In the genomic region with DNA sequence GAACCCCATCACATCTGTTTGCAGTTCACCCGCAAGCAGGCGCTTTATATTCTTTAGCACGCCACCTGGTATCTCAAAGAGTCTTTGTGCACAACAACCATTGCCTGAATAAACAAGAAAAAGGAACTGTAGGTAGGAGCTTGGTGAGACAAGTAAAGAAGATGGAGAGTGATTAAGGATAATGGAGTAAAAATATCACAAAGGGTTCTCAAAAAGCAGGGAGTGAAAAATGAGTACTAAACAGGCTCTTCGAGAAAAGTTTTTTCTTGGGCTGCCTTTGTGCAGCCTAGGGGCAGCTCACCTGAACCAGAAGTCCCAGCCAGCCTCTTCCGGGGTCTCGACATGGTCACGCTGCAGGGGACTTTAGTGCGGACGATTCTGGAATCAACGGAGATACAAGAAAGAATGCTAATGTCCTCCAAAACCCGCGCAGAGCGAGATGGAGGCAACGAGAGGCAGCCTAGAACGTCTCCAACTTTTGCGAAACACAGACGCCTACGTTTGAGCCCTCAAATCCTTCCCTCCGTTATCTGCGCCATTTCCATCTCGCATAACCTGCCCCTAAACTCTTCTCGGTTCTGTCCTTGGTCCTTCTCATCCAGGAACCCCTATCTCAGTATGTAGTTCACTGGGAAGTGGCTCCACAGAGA, we compare ENCODE assay signal across 8 cellular contexts. TPM values are rescaled to one million over a fixed set of nuclear protein-coding genes. Genes with fewer than 3 reads are reported as not detected.
DNase-seq lines count a peak whose midpoint lies in the region; ATAC-seq and TF ChIP-seq lines count a peak whose summit lies in the region.

No MANE protein-coding gene starts in this region.

- H3K9me3 Mint-ChIP-seq in activated CD8-positive, alpha-beta T cell treated with anti-CD3 and anti-CD28 coated beads, Interleukin-2, amount 10 ng/mL, durations not matched to agents 7 days and 5 days (ENCODE audit: insufficient read depth), result no peaks in the 10 kb centered on the region
- no peaks in the 10 kb centered on the region for H3K9me3 Mint-ChIP-seq in osteocyte (ENCODE audit: unreplicated experiment)

- peak overlapping the region; percentile 86 for H3K4me3 Mint-ChIP-seq in activated CD8-positive, alpha-beta T cell treated with anti-CD3 and anti-CD28 coated beads, Interleukin-2, amount 10 ng/mL, durations not matched to agents 7 days and 5 days
- H3K4me3 Mint-ChIP-seq in osteocyte (ENCODE audit: unreplicated experiment), result peak overlapping the region; percentile 86

- H3K14ac ChIP-seq in IMR-90 (replicated peaks; ENCODE audit: low read depth, low read length), result peak overlapping the region; percentile 57

- H3K4me1 Mint-ChIP-seq in activated CD8-positive, alpha-beta T cell treated with anti-CD3 and anti-CD28 coated beads, Interleukin-2, amount 10 ng/mL, durations not matched to agents 7 days and 5 days (ENCODE audit: low read depth), result peaks cover 32% of the 10 kb centered on the region
- peaks cover 20% of the 10 kb centered on the region for H3K4me1 Mint-ChIP-seq in osteocyte (ENCODE audit: unreplicated experiment)

- no peaks in the 10 kb centered on the region; the same call in 1 of the 2 replicates for H3K9me1 ChIP-seq in IMR-90 (ENCODE audit: insufficient read depth, low read length)

- TF ChIP-seq CTCF in DOHH2 (IDR thresholded peaks at IDR 0.05; ENCODE audit: low read depth, low read length, poor library complexity, severe bottlenecking), result no peak
- no peak for TF ChIP-seq CTCF in IMR-90 (conservative IDR thresholded peaks at IDR 0.05; ENCODE audit: low read depth, low read length)
- TF ChIP-seq CTCF in fibroblast of the aortic adventitia (IDR thresholded peaks at IDR 0.05; ENCODE audit: insufficient read depth, low read length), result no peak
- TF ChIP-seq CTCF in osteocyte (IDR thresholded peaks at IDR 0.05), result no peak

- no peak overlapping the region for H2BK15ac ChIP-seq in IMR-90 (ENCODE audit: low read depth, low read length)

- peak overlapping the region; percentile 96 for H2AFZ ChIP-seq in IMR-90 (replicated peaks; ENCODE audit: low read length, poor library complexity)

- H3K4ac ChIP-seq in IMR-90 (ENCODE audit: low read depth, low read length), result peak overlapping the region; percentile 44

- H3K79me2 ChIP-seq in DOHH2 (ENCODE audit: control insufficient read depth, low read length), result peaks cover 19% of the 10 kb centered on the region

- H2BK20ac ChIP-seq in IMR-90 (ENCODE audit: low read depth, low read length), result no peak overlapping the region

- H3K23ac ChIP-seq in IMR-90 (ENCODE audit: low read depth, low read length), result peak overlapping the region; percentile 86

- no peak overlapping the region for H3K27ac ChIP-seq in DOHH2 (ENCODE audit: low read depth, low read length)
- H3K27ac ChIP-seq in IMR-90 (ENCODE audit: insufficient read depth, low read length), result peak overlapping the region; percentile 41

- H4K91ac ChIP-seq in IMR-90 (ENCODE audit: insufficient read depth, low read depth, low read length), result peak overlapping the region; percentile 2; the same call in 1 of the 2 replicates

- H3K9me2 ChIP-seq in DOHH2 (replicated peaks; ENCODE audit: control insufficient read depth, low read length), result no peaks in the 10 kb centered on the region

- no peak overlapping the region for H2AK5ac ChIP-seq in IMR-90 (ENCODE audit: low read depth, low read length)

- POLR2A ChIA-PET in IMR-90 (lab: Charles Lee; ENCODE audit: unreplicated experiment), result no interaction called here
- POLR2A ChIA-PET in activated CD8-positive, alpha-beta T cell treated with anti-CD3 and anti-CD28 coated beads, Interleukin-2, amount 10 ng/mL, durations not matched to agents 7 days and 5 days (lab: Charles Lee), result interaction anchor here (1.5 to 6.6 kb wide), 3 partner anchors 9 to 28 kb away, joined by 4 to 50 read pairs (median 14); a partner anchor contains a TSS

- H3K36me3 ChIP-seq in DOHH2 (ENCODE audit: control insufficient read depth, low read length) (peaks cover 39% of the 10 kb centered on the region), IMR-90 (ENCODE audit: control insufficient read depth, insufficient read depth, low read length) (peaks cover 20% of the 10 kb centered on the region)

- BruUV-seq in IMR-90 (replicated peaks; lab: Mats Ljungman, UMichigan), result no TSS peak

- in situ Hi-C loops in IMR-90 (cut with MboI; ENCODE audit: low sequenced_read_pairs), result loop anchor here (10.0 kb wide), 1 partner anchor 208 kb away; no protein-coding TSS in a partner anchor

- no peaks in the 10 kb centered on the region for H3F3A ChIP-seq in DOHH2 (ENCODE audit: control insufficient read depth, insufficient read depth)

- H3K27me3 ChIP-seq in DOHH2 (ENCODE audit: control insufficient read depth, low read length) (no peaks in the 10 kb centered on the region), IMR-90 (ENCODE audit: control insufficient read depth, insufficient read depth, low read length) (no peaks in the 10 kb centered on the region)

- peak overlapping the region; percentile 20 for H2AK9ac ChIP-seq in IMR-90 (replicated peaks; ENCODE audit: low read depth, low read length, poor library complexity)

- peak overlapping the region; percentile 70; the same call in 1 of the 2 replicates for H3K56ac ChIP-seq in IMR-90 (ENCODE audit: extremely low read depth, insufficient read depth, low read length)

- peak overlapping the region; percentile 89 for H3K27ac Mint-ChIP-seq in activated CD8-positive, alpha-beta T cell treated with anti-CD3 and anti-CD28 coated beads, Interleukin-2, amount 10 ng/mL, durations not matched to agents 7 days and 5 days
- H3K27ac Mint-ChIP-seq in osteocyte (ENCODE audit: unreplicated experiment), result peak overlapping the region; percentile 73

- intact Hi-C loops in IMR-90 (cut with micrococcal nuclease), result loop anchor here (1.0 to 10.0 kb wide), 3 partner anchors 28 to 208 kb away; a partner anchor contains a TSS

- H4K20me1 ChIP-seq in DOHH2 (ENCODE audit: control insufficient read depth, insufficient read depth, low read depth, low read length) (no peaks in the 10 kb centered on the region; the same call in 1 of the 2 replicates), IMR-90 (ENCODE audit: insufficient read depth, low read length) (no peaks in the 10 kb centered on the region)

- no peaks in the 10 kb centered on the region for H3K27me3 Mint-ChIP-seq in activated CD8-positive, alpha-beta T cell treated with anti-CD3 and anti-CD28 coated beads, Interleukin-2, amount 10 ng/mL, durations not matched to agents 7 days and 5 days (ENCODE audit: low read depth)
- no peaks in the 10 kb centered on the region for H3K27me3 Mint-ChIP-seq in osteocyte (ENCODE audit: unreplicated experiment)

- TF ChIP-seq POLR2A in IMR-90 (IDR thresholded peaks at IDR 0.05; ENCODE audit: low read depth, low read length), result no peak

- peak overlapping the region; percentile 44 for H4K5ac ChIP-seq in IMR-90 (ENCODE audit: low read depth, low read length)

- H3K4me2 ChIP-seq in DOHH2 (ENCODE audit: low read length), result peak overlapping the region; percentile 82
- peak overlapping the region; percentile 54 for H3K4me2 ChIP-seq in IMR-90 (ENCODE audit: low read depth, low read length)

- peaks cover 11 to 28% of the 10 kb centered on the region in 2 experiments for H3K79me1 ChIP-seq in IMR-90 (ENCODE audit: low read depth in 1 of 2, low read length in 2 of 2)

- H3K4me1 ChIP-seq in DOHH2 (ENCODE audit: control insufficient read depth, low read length) (peaks cover 19% of the 10 kb centered on the region), IMR-90 (ENCODE audit: control insufficient read depth, insufficient read depth, low read length) (no peaks in the 10 kb centered on the region; the same call in 1 of the 2 replicates)

- H2BK5ac ChIP-seq in IMR-90 (ENCODE audit: low read depth, low read length, poor library complexity, severe bottlenecking), result peak overlapping the region; percentile 63

- dilution Hi-C loops in IMR-90 (cut with HindIII; ENCODE audit: low sequenced_read_pairs, unreplicated experiment), result no loop called here

- H3K18ac ChIP-seq in IMR-90 (ENCODE audit: low read depth, low read length), result peak overlapping the region; percentile 23; the same call in 1 of the 2 replicates

- CTCF ChIA-PET in IMR-90 (lab: Yijun Ruan, JAX), result interaction anchor here (0.6 to 1.2 kb wide), 2 partner anchors 9 to 48 kb away, joined by 4 to 7 read pairs; no protein-coding TSS in a partner anchor
- CTCF ChIA-PET in activated CD8-positive, alpha-beta T cell treated with anti-CD3 and anti-CD28 coated beads, Interleukin-2, amount 10 ng/mL, durations not matched to agents 7 days and 5 days (lab: Charles Lee), result interaction anchor here (1.1 to 3.4 kb wide), 4 partner anchors 11 to 46 kb away, joined by 4 to 25 read pairs (median 9); a partner anchor contains a TSS

- H3K9ac ChIP-seq in IMR-90 (ENCODE audit: low read depth, low read length), result peak overlapping the region; percentile 66

- H3K4me3 ChIP-seq in DOHH2 (ENCODE audit: low read length), result peak overlapping the region; percentile 82
- H3K4me3 ChIP-seq in IMR-90 (ENCODE audit: insufficient read depth, low read depth, low read length), result peak overlapping the region; percentile 61
- H3K4me3 ChIP-seq in fibroblast of the aortic adventitia (ENCODE audit: low read depth, low read length), result peak overlapping the region; percentile 78

- DNase-seq in IMR-90 (peak; percentile 57), fibroblast of the aortic adventitia (ENCODE audit: low read depth) (no peak), osteocyte (ENCODE audit: extremely low spot score, unreplicated experiment) (no peak), middle frontal gyrus (ENCODE audit: extremely low spot score, low spot score) (no peak), T1000 (lab: John Stamatoyannopoulos, UW) (no peak)
- DNase-seq in activated CD8-positive, alpha-beta T cell treated with anti-CD3 and anti-CD28 coated beads, Interleukin-2, amount 10 ng/mL, durations not matched to agents 7 days and 5 days, result peak; percentile 56

- H2BK120ac ChIP-seq in IMR-90 (ENCODE audit: low read depth, low read length), result no peak overlapping the region

- H4K8ac ChIP-seq in IMR-90 (ENCODE audit: low read depth in 2 of 2, low read length in 2 of 2), result peak overlapping the region; percentile 54 to 76; a peak in 3 of 4 replicates

- TF ChIP-seq RAD21 in IMR-90 (IDR thresholded peaks at IDR 0.05; ENCODE audit: low read length), result no peak

- no peaks in the 10 kb centered on the region for H3K9me3 ChIP-seq in DOHH2 (ENCODE audit: control insufficient read depth, insufficient read depth, low read length)
- H3K9me3 ChIP-seq in IMR-90 (ENCODE audit: control insufficient read depth, insufficient read depth, low read length), result no peaks in the 10 kb centered on the region

- ATAC-seq in GM21619 (IDR thresholded peaks at IDR 0.05; ENCODE audit: unreplicated experiment) (peak; percentile 27), IMR-90 (ENCODE audit: low read depth) (peak; percentile 44)
- peak; percentile 33 for ATAC-seq in activated CD8-positive, alpha-beta T cell treated with anti-CD3 and anti-CD28 coated beads, Interleukin-2, amount 10 ng/mL, durations not matched to agents 7 days and 5 days

- WGBS in IMR-90 (ENCODE audit: extremely low coverage in 2 of 2, insufficient read length in 1 of 2), 2 experiments, result 1% methylated on average over 8 of the region's 22 CpGs; no CpG with 5 or more reads in 1 of the 2 experiments

- peaks cover 30% of the 10 kb centered on the region for H3K36me3 Mint-ChIP-seq in activated CD8-positive, alpha-beta T cell treated with anti-CD3 and anti-CD28 coated beads, Interleukin-2, amount 10 ng/mL, durations not matched to agents 7 days and 5 days (ENCODE audit: low read depth)
- H3K36me3 Mint-ChIP-seq in osteocyte (ENCODE audit: unreplicated experiment), result peaks cover 16% of the 10 kb centered on the region

RNA-seq across cellular contexts. Expression of a gene that starts 0.5 kb away (rescaled TPM):
- total RNA-seq in IMR-90 (2012; rRNA removed) (51.9 and 72.1 TPM in 2 replicates), fibroblast of the aortic adventitia (ENCODE audit: low replicate concordance) (25.0 and 54.5 TPM in 2 replicates), osteocyte (32.6 and 33.9 TPM in 2 replicates)
- 42.8 and 43.1 TPM in 2 replicates for polyA plus RNA-seq in IMR-90 (2012; rRNA removed)
- 21.1 and 28.2 TPM in 2 replicates for polyA plus RNA-seq in IMR-90 (2012; cell fraction: cytosol; rRNA removed)
- polyA plus RNA-seq in IMR-90 (2012; cell fraction: nucleus; rRNA removed; ENCODE audit: low replicate concordance), result 9.3 and 48.9 TPM in 2 replicates
- total RNA-seq in activated CD8-positive, alpha-beta T cell treated with anti-CD3 and anti-CD28 coated beads, Interleukin-2, amount 10 ng/mL, durations not matched to agents 7 days and 5 days, result 10 to 100 TPM; 53.7 to 56.1 TPM

RNA-seq across cellular contexts. Expression of a gene that starts 0.7 kb away (rescaled TPM):
- total RNA-seq in IMR-90 (2012; rRNA removed) (9.7 and 11.1 TPM in 2 replicates), fibroblast of the aortic adventitia (ENCODE audit: low replicate concordance) (15.2 and 17.3 TPM in 2 replicates), osteocyte (25.5 and 26.8 TPM in 2 replicates)
- polyA plus RNA-seq in IMR-90 (2012; rRNA removed), result 18.3 and 21.2 TPM in 2 replicates
- polyA plus RNA-seq in IMR-90 (2012; cell fraction: cytosol; rRNA removed), result 11.3 and 13.6 TPM in 2 replicates
- 45.4 and 71.9 TPM in 2 replicates for polyA plus RNA-seq in IMR-90 (2012; cell fraction: nucleus; rRNA removed; ENCODE audit: low replicate concordance)
- total RNA-seq in activated CD8-positive, alpha-beta T cell treated with anti-CD3 and anti-CD28 coated beads, Interleukin-2, amount 10 ng/mL, durations not matched to agents 7 days and 5 days, result 10 to 100 TPM; 20.7 to 21.1 TPM

RNA-seq across cellular contexts. Expression of a gene that starts 23.5 kb away (rescaled TPM):
- total RNA-seq in IMR-90 (2012; rRNA removed), result not detected in 2 replicates
- polyA plus RNA-seq in IMR-90 (2012; rRNA removed), result not detected in 2 replicates
- polyA plus RNA-seq in IMR-90 (2012; cell fraction: cytosol; rRNA removed), result not detected in 2 replicates
- 0.02 TPM in 1 of 2 replicates, not detected in the other for polyA plus RNA-seq in IMR-90 (2012; cell fraction: nucleus; rRNA removed; ENCODE audit: low replicate concordance)
- 1 to 10 TPM; 3.8 to 4.0 TPM for total RNA-seq in activated CD8-positive, alpha-beta T cell treated with anti-CD3 and anti-CD28 coated beads, Interleukin-2, amount 10 ng/mL, durations not matched to agents 7 days and 5 days
- total RNA-seq in fibroblast of the aortic adventitia (ENCODE audit: low replicate concordance), result not detected in 2 replicates
- not detected in 2 replicates for total RNA-seq in osteocyte

RNA-seq across cellular contexts. Expression of a gene that starts 28.2 kb away (rescaled TPM):
- total RNA-seq in IMR-90 (2012; rRNA removed), result 38.9 and 51.1 TPM in 2 replicates
- polyA plus RNA-seq in IMR-90 (2012; rRNA removed), result 39.5 and 41.6 TPM in 2 replicates
- 31.6 and 35.7 TPM in 2 replicates for polyA plus RNA-seq in IMR-90 (2012; cell fraction: cytosol; rRNA removed)
- 75.7 and 105 TPM in 2 replicates for polyA plus RNA-seq in IMR-90 (2012; cell fraction: nucleus; rRNA removed; ENCODE audit: low replicate concordance)
- total RNA-seq in activated CD8-positive, alpha-beta T cell treated with anti-CD3 and anti-CD28 coated beads, Interleukin-2, amount 10 ng/mL, durations not matched to agents 7 days and 5 days, result 10 to 100 TPM; 55.1 TPM
- 41.7 and 43.3 TPM in 2 replicates for total RNA-seq in fibroblast of the aortic adventitia (ENCODE audit: low replicate concordance)
- total RNA-seq in osteocyte, result 54.3 and 58.8 TPM in 2 replicates

RNA-seq across cellular contexts. Expression of a gene that starts 28.9 kb away (rescaled TPM):
- total RNA-seq in IMR-90 (2012; rRNA removed) (19.2 and 19.7 TPM in 2 replicates), fibroblast of the aortic adventitia (ENCODE audit: low replicate concordance) (10.8 and 29.7 TPM in 2 replicates), osteocyte (20.7 and 21.7 TPM in 2 replicates)
- 18.0 and 18.9 TPM in 2 replicates for polyA plus RNA-seq in IMR-90 (2012; rRNA removed)
- 8.3 and 9.9 TPM in 2 replicates for polyA plus RNA-seq in IMR-90 (2012; cell fraction: cytosol; rRNA removed)
- 16.9 and 25.2 TPM in 2 replicates for polyA plus RNA-seq in IMR-90 (2012; cell fraction: nucleus; rRNA removed; ENCODE audit: low replicate concordance)
- 100 to 1,000 TPM; 125 to 136 TPM for total RNA-seq in activated CD8-positive, alpha-beta T cell treated with anti-CD3 and anti-CD28 coated beads, Interleukin-2, amount 10 ng/mL, durations not matched to agents 7 days and 5 days

Comparison
In these comparisons a context has a peak if more than half of its experiments do, and no peak if none do; other contexts are left out.
1. DNase-seq: peak in IMR-90 (single experiment) and activated CD8-positive, alpha-beta T cell treated with anti-CD3 and anti-CD28 coated beads, Interleukin-2, amount 10 ng/mL, durations not matched to agents 7 days and 5 days (single experiment); none in fibroblast of the aortic adventitia (single experiment), osteocyte (single experiment), middle frontal gyrus (single experiment) and T1000 (single experiment).
2. Peak in every context shown above with its lines, with median percentiles within 50 percentile points of each other: H3K4me3 ChIP-seq and ATAC-seq.